ENCODE assay signal across 1 cellular context in genomic region chr1:223771469-223771813, GRCh38.
TF ChIP-seq lines count a peak whose summit lies in the region.

No MANE protein-coding gene starts in this region.

TF ChIP-seq in HepG2, 621 proteins besides CTCF, POLR2A, EP300 and RAD21 (continued from another document):
- TF ChIP-seq PHB2 (IDR thresholded peaks at IDR 0.05; ENCODE audit: partially characterized antibody) (no peak), ZBTB33 (CRISPR knock-in tag; IDR thresholded peaks at IDR 0.05) (no peak), RXRA (CRISPR knock-in tag; IDR thresholded peaks at IDR 0.05) (no peak), BRCA1 (CRISPR knock-in tag; IDR thresholded peaks at IDR 0.05) (no peak), HMGA1 (CRISPR knock-in tag; conservative IDR thresholded peaks at IDR 0.05) (no peak), ZFP36 (IDR thresholded peaks at IDR 0.05; ENCODE audit: borderline replicate concordance, low read depth, low read length, partially characterized antibody) (no peak), CENPT (CRISPR knock-in tag; IDR thresholded peaks at IDR 0.05; ENCODE audit: low read depth) (no peak), TEAD2 (CRISPR knock-in tag; IDR thresholded peaks at IDR 0.05) (no peak), ZKSCAN5 (CRISPR knock-in tag; IDR thresholded peaks at IDR 0.05) (no peak), RNF2 (conservative IDR thresholded peaks at IDR 0.05; ENCODE audit: low read depth) (no peak), TIGD3 (CRISPR knock-in tag; IDR thresholded peaks at IDR 0.05; ENCODE audit: borderline replicate concordance) (no peak), ZNF326 (CRISPR knock-in tag; IDR thresholded peaks at IDR 0.05; ENCODE audit: borderline replicate concordance) (no peak), CAMTA2 (CRISPR knock-in tag; IDR thresholded peaks at IDR 0.05; ENCODE audit: borderline replicate concordance) (no peak), CHD4 (IDR thresholded peaks at IDR 0.05; ENCODE audit: borderline replicate concordance, low read length) (no peak)
- TF ChIP-seq, protein P1, sequence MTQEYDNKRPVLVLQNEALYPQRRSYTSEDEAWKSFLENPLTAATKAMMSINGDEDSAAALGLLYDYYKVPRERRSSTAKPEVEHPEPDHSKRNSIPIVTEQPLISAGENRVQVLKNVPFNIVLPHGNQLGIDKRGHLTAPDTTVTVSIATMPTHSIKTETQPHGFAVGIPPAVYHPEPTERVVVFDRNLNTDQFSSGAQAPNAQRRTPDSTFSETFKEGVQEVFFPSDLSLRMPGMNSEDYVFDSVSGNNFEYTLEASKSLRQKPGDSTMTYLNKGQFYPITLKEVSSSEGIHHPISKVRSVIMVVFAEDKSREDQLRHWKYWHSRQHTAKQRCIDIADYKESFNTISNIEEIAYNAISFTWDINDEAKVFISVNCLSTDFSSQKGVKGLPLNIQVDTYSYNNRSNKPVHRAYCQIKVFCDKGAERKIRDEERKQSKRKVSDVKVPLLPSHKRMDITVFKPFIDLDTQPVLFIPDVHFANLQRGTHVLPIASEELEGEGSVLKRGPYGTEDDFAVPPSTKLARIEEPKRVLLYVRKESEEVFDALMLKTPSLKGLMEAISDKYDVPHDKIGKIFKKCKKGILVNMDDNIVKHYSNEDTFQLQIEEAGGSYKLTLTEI (CRISPR knock-in tag; conservative IDR thresholded peaks at IDR 0.05): no peak
- TF ChIP-seq, protein P2, sequence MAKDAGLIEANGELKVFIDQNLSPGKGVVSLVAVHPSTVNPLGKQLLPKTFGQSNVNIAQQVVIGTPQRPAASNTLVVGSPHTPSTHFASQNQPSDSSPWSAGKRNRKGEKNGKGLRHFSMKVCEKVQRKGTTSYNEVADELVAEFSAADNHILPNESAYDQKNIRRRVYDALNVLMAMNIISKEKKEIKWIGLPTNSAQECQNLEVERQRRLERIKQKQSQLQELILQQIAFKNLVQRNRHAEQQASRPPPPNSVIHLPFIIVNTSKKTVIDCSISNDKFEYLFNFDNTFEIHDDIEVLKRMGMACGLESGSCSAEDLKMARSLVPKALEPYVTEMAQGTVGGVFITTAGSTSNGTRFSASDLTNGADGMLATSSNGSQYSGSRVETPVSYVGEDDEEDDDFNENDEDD (CRISPR knock-in tag; IDR thresholded peaks at IDR 0.05; ENCODE audit: borderline replicate concordance): no peak
